12 cellular contexts compared by ENCODE assay signal in the genomic region with DNA sequence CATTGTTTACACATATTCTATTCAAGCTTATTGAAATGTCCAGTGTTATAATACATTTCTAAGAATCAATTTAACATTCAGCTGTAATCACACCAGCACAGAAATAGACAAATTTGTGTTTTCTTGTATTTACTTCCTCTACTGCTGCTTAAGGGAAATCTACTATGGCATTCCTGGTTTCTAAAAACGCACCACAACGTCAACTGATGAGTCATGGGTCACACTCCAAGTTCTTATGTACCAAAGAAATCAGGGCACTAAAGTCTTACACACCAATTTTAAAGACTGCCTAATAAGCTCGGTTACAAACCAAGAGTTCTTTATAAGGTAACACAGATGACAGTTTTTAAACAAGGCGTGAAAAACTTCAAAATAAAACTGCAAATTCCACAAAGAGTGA. TPM values are rescaled to one million over a fixed set of nuclear protein-coding genes. Genes with fewer than 3 reads are reported as not detected.
DNase-seq lines count a peak whose midpoint lies in the region; ATAC-seq and TF ChIP-seq lines count a peak whose summit lies in the region.
"Had no signal": no experiment of that assay in that cellular context is flagged by ENCODE, and none has a peak within 500 bp of the region (broad histone marks: within the 10 kb centered on the region; RNA-seq: fewer than 3 reads in every experiment).

No MANE protein-coding gene starts in this region.

- intact Hi-C loops in MCF 10A (cut with micrococcal nuclease), result no loop called here
- intact Hi-C loops in breast epithelium (cut with DNase I; ENCODE audit: low total_unique reads), result no loop called here

- CTCF ChIA-PET in MCF 10A (lab: Yijun Ruan, JAX), result interaction anchor here (0.6 to 1.8 kb wide), 5 partner anchors 12 to 351 kb away, joined by 3 to 8 read pairs (median 5); partner anchors contain the start of gene LNX2

- peak overlapping the region; percentile 78 for H3K27ac Mint-ChIP-seq in MCF 10A (ENCODE audit: low read depth, unreplicated experiment)

- H4K20me1 ChIP-seq in hepatocyte (ENCODE audit: insufficient read depth, poor library complexity, severe bottlenecking), result peaks cover 5% of the 10 kb centered on the region

- H3K4me1 Mint-ChIP-seq in MCF 10A (ENCODE audit: insufficient read depth, unreplicated experiment), result peaks cover 19% of the 10 kb centered on the region

- TF ChIP-seq POLR2A in breast epithelium (IDR thresholded peaks at IDR 0.05), result no peak

- peak overlapping the region; percentile 22 for H3K4me3 Mint-ChIP-seq in MCF 10A (ENCODE audit: unreplicated experiment)

- H3K27ac ChIP-seq in breast epithelium, result no peak overlapping the region
- peak overlapping the region; percentile 73 for H3K27ac ChIP-seq in hepatocyte
- H3K27ac ChIP-seq: testis had no signal

- H3K4me3 ChIP-seq in breast epithelium, result no peak overlapping the region
- no peak overlapping the region for H3K4me3 ChIP-seq in astrocyte of the spinal cord (ENCODE audit: low read depth, low read length)
- H3K4me3 ChIP-seq in hepatocyte, result no peak overlapping the region
- H3K4me3 ChIP-seq: testis had no signal

- POLR2A ChIA-PET in MCF 10A (lab: Yijun Ruan, JAX), result interaction anchor here (0.6 to 5.3 kb wide), 9 partner anchors 10 to 219 kb away, joined by 3 to 226 read pairs (median 5); partner anchors contain the start of genes GTF3A, LNX2 and POLR1D

- no peak overlapping the region for H2AFZ ChIP-seq in hepatocyte

- no peaks in the 10 kb centered on the region for H3K27me3 ChIP-seq in breast epithelium
- no peaks in the 10 kb centered on the region for H3K27me3 ChIP-seq in hepatocyte
- H3K27me3 ChIP-seq: testis had no signal

- peaks cover 98% of the 10 kb centered on the region for H3K79me2 ChIP-seq in hepatocyte

- H3K27me3 Mint-ChIP-seq in MCF 10A (ENCODE audit: insufficient read depth, unreplicated experiment), result no peaks in the 10 kb centered on the region

- 46% methylated on average over 4 of the region's 4 CpGs for WGBS in hepatocyte (ENCODE audit: low lambda C conversion rate, missing lambda C conversion rate)

- peak overlapping the region; percentile 50 for H3K4me2 ChIP-seq in hepatocyte

- H3K9me2 ChIP-seq in hepatocyte (replicated peaks; ENCODE audit: insufficient read depth), result no peaks in the 10 kb centered on the region

- no peaks in the 10 kb centered on the region for H3K36me3 Mint-ChIP-seq in MCF 10A (ENCODE audit: insufficient read depth, unreplicated experiment)

- DNase-seq in MCF 10A (ENCODE audit: unreplicated experiment) (peak; percentile 65), breast epithelium (ENCODE audit: low spot score in 2 of 2) (no peak), astrocyte of the spinal cord (ENCODE audit: low read depth, low spot score) (peak; percentile 84), hepatocyte (ENCODE audit: low spot score) (peak; percentile 62), KBM-7 (no peak)
- DNase-seq: AML-193, hypothalamus, testis had no signal

- H3K36me3 ChIP-seq in breast epithelium, result no peaks in the 10 kb centered on the region
- no peaks in the 10 kb centered on the region for H3K36me3 ChIP-seq in hepatocyte (replicated peaks; ENCODE audit: insufficient read depth, low read depth)

- H3K9me3 Mint-ChIP-seq in MCF 10A (ENCODE audit: unreplicated experiment), result no peaks in the 10 kb centered on the region

- H3K9me3 ChIP-seq in breast epithelium, result no peaks in the 10 kb centered on the region
- H3K9me3 ChIP-seq in hepatocyte (ENCODE audit: low read depth), result no peaks in the 10 kb centered on the region
- H3K9me3 ChIP-seq: testis had no signal

- H3K4me1 ChIP-seq in breast epithelium (no peaks in the 10 kb centered on the region), hepatocyte (ENCODE audit: insufficient read depth) (peaks cover 16% of the 10 kb centered on the region)

- BruUV-seq in MCF 10A (replicated peaks; lab: Mats Ljungman, UMichigan), result no TSS peak

- in situ Hi-C loops in astrocyte of the spinal cord (cut with HindIII; ENCODE audit: low sequenced_read_pairs), result no loop called here
- in situ Hi-C loops in KBM-7 (cut with MboI; ENCODE audit: low pct_unique_long_range_greater_than_20kb, low sequenced_read_pairs), result no loop called here

- TF ChIP-seq CTCF in MCF 10A (IDR thresholded peaks at IDR 0.05; ENCODE audit: unreplicated experiment) (no peak), breast epithelium (IDR thresholded peaks at IDR 0.05) (no peak), astrocyte of the spinal cord (IDR thresholded peaks at IDR 0.05; ENCODE audit: low read depth, low read length) (no peak), hepatocyte (IDR thresholded peaks at IDR 0.05; ENCODE audit: poor library complexity) (no peak)

- ATAC-seq in GM21723 (IDR thresholded peaks at IDR 0.05; ENCODE audit: unreplicated experiment), result no peak
- no peak for ATAC-seq in HG03521 (IDR thresholded peaks at IDR 0.05; ENCODE audit: unreplicated experiment)
- no peak for ATAC-seq in GM21717 (IDR thresholded peaks at IDR 0.05; ENCODE audit: unreplicated experiment)
- ATAC-seq: sciatic nerve had no signal

RNA-seq across cellular contexts. Expression of gene LNX2, which starts 13.2 kb away (rescaled TPM):
- total RNA-seq in MCF 10A (2022), result 12.3 and 15.6 TPM in 2 replicates
- total RNA-seq in breast epithelium, result 10 to 100 TPM in 2 of 3 donors, 1 to 10 TPM in 1; 5.9 to 19.3 (median 19.2) TPM
- total RNA-seq in hepatocyte, result 28.5 and 28.8 TPM in 2 replicates
- 8.7 and 8.8 TPM in 2 replicates for polyA plus RNA-seq in hepatocyte

RNA-seq across cellular contexts. Expression of gene POLR1D, which starts 14.6 kb away (rescaled TPM):
- total RNA-seq in MCF 10A (2022) (123 and 146 TPM in 2 replicates), breast epithelium (100 to 1,000 TPM; 103 to 130 (median 115) TPM), hepatocyte (102 and 106 TPM in 2 replicates)
- 98.4 and 116 TPM in 2 replicates for polyA plus RNA-seq in hepatocyte

Comparison
In these comparisons a context has a peak if more than half of its experiments do, and no peak if none do; other contexts are left out.
1. DNase-seq: peak in MCF 10A (single experiment), astrocyte of the spinal cord (single experiment) and hepatocyte (single experiment); none in breast epithelium (0 of 2) and KBM-7 (single experiment).